ENCODE assay signal across 9 cellular contexts in genomic region chr14:73783107-73783727, GRCh38.
DNase-seq lines count a peak whose midpoint lies in the region; ATAC-seq and TF ChIP-seq lines count a peak whose summit lies in the region.
"Had no signal": no experiment of that assay in that cellular context is flagged by ENCODE, and none has a peak within 500 bp of the region (broad histone marks: within the 10 kb centered on the region; RNA-seq: fewer than 3 reads in every experiment).

No MANE protein-coding gene starts in this region.

- H3K79me1 ChIP-seq in H9 (ENCODE audit: insufficient read depth, low read depth, low read length, poor library complexity, severe bottlenecking): no peaks in the 10 kb centered on the region

- no peak overlapping the region for H3K4ac ChIP-seq in H9 (ENCODE audit: low read depth, low read length)

- H4K5ac ChIP-seq in H9 (ENCODE audit: insufficient read length, low read depth, low read length): no peak overlapping the region

- H2BK15ac ChIP-seq in H9 (ENCODE audit: low read depth, low read length): no peak overlapping the region

- no peak overlapping the region for H3K18ac ChIP-seq in H9 (ENCODE audit: insufficient read length, low read depth, low read length)

- no peak overlapping the region for H2AK5ac ChIP-seq in H9 (ENCODE audit: insufficient read length, low read length)

- no peak overlapping the region for H3K27ac Mint-ChIP-seq in H9

- H2BK120ac ChIP-seq in H9 (ENCODE audit: low read depth, low read length, poor library complexity, severe bottlenecking): no peak overlapping the region

- no peak overlapping the region for H3K27ac ChIP-seq in H9 (ENCODE audit: insufficient read length, low read depth, low read length)
- peak overlapping the region; percentile 99; the same call in 1 of the 2 replicates for H3K27ac ChIP-seq in VCaP
- H3K27ac ChIP-seq in right atrium auricular region: peak overlapping the region; percentile 96 to 99
- peak overlapping the region in 16 of 21 experiments; percentile 21 to 100 (median 93) for H3K27ac ChIP-seq in skin epidermis

- H3K14ac ChIP-seq in H9 (ENCODE audit: insufficient read depth, low read length): no peak overlapping the region

- no peak overlapping the region for H3K9ac ChIP-seq in H9 (ENCODE audit: extremely low read depth, insufficient read length, low read length)

- H2BK12ac ChIP-seq in H9 (ENCODE audit: insufficient read length, low read depth, low read length): no peak overlapping the region

- H3T11ph ChIP-seq in H9 (ENCODE audit: low read length): no peak overlapping the region

- H2AFZ ChIP-seq in H9 (ENCODE audit: low read length): no peak overlapping the region

- H3K9me3 Mint-ChIP-seq in H9: no peaks in the 10 kb centered on the region; a peak in 1 of 5 replicates

- H3K23ac ChIP-seq in H9 (ENCODE audit: insufficient read length, low read depth, low read length): no peak overlapping the region

- TF ChIP-seq CTCF in H9 (conservative IDR thresholded peaks at IDR 0.05): no peak
- no peak for TF ChIP-seq CTCF in VCaP (conservative IDR thresholded peaks at IDR 0.05)
- TF ChIP-seq CTCF in right atrium auricular region (IDR thresholded peaks at IDR 0.05): no peak

- H3K4me2 ChIP-seq in H9 (ENCODE audit: insufficient read depth, insufficient read length, low read length): no peak overlapping the region

- H2BK5ac ChIP-seq in H9 (ENCODE audit: insufficient read length, low read length): no peak overlapping the region

- no peak overlapping the region for H4K91ac ChIP-seq in H9 (ENCODE audit: insufficient read length, low read depth, low read length)

- peaks cover 38 to 43% of the 10 kb centered on the region in 2 experiments for H3K4me1 Mint-ChIP-seq in H9

- H3K56ac ChIP-seq in H9 (ENCODE audit: insufficient read length, low read depth, low read length): no peak overlapping the region

- no peaks in the 10 kb centered on the region for H3K36me3 Mint-ChIP-seq in H9 (ENCODE audit: insufficient read depth in 1 of 3, low read depth in 3 of 3)

- ATAC-seq in GM18502 (IDR thresholded peaks at IDR 0.05; ENCODE audit: poor library complexity, unreplicated experiment): no peak
- no peak for ATAC-seq in GM19035 (IDR thresholded peaks at IDR 0.05; ENCODE audit: unreplicated experiment)

- H3K4me3 ChIP-seq in right atrium auricular region (no peak overlapping the region), skin epidermis (no peak overlapping the region)

- DNase-seq in H9 (peak; percentile 41), right atrium auricular region (ENCODE audit: low spot score) (no peak), AG20443 (ENCODE audit: low spot score) (no peak)
- no peak for DNase-seq in activated CD4-positive, alpha-beta T cell treated with anti-CD3 and anti-CD28 coated beads, Interleukin-2, amount 50 U/mL, for 4 hours
- DNase-seq: NCI-H2029 treated with DMSO at 0.1 percent for 48 hours had no signal

- H3K4me1 ChIP-seq in H9 (ENCODE audit: insufficient read depth, low read length): peaks cover 3% of the 10 kb centered on the region; the same call in 1 of the 2 replicates
- peaks cover 4 to 58% of the 10 kb centered on the region in 2 donors for H3K4me1 ChIP-seq in right atrium auricular region

- H3K23me2 ChIP-seq in H9 (ENCODE audit: insufficient read length, low read depth, low read length, poor library complexity, severe bottlenecking): peaks cover 19% of the 10 kb centered on the region

- H2BK20ac ChIP-seq in H9 (ENCODE audit: low read depth, low read length, poor library complexity, severe bottlenecking): no peak overlapping the region

- no peaks in the 10 kb centered on the region for H4K20me1 ChIP-seq in H9 (ENCODE audit: control insufficient read depth, insufficient read depth, insufficient read length)

- H3K27me3 Mint-ChIP-seq in H9 (ENCODE audit: low read depth): peaks cover 91% of the 10 kb centered on the region

- H4K8ac ChIP-seq in H9 (replicated peaks; ENCODE audit: insufficient read length, low read depth, low read length): no peak overlapping the region

- no peaks in the 10 kb centered on the region for H3K36me3 ChIP-seq in right atrium auricular region

- no CpG with 5 or more reads among the region's 10 CpGs for WGBS in H9 (ENCODE audit: extremely low coverage, insufficient read length, low lambda C conversion rate)

- H3K4me3 Mint-ChIP-seq in H9: no peak overlapping the region; a peak in 1 of 5 replicates

- H3K79me2 ChIP-seq in H9 (ENCODE audit: insufficient read depth, low read length): no peaks in the 10 kb centered on the region

- H3K9me3 ChIP-seq in H9 (ENCODE audit: control insufficient read depth, low read depth, low read length): no peaks in the 10 kb centered on the region
- H3K9me3 ChIP-seq in right atrium auricular region: no peaks in the 10 kb centered on the region

- H3K27me3 ChIP-seq in H9 (ENCODE audit: insufficient read depth, low read length) (peaks cover 18% of the 10 kb centered on the region; the same call in 1 of the 2 replicates), right atrium auricular region (no peaks in the 10 kb centered on the region)
